Comparison of ENCODE assay signal across 15 cellular contexts in genomic region chr6:90079555-90080490, GRCh38.
DNase-seq lines count a peak whose midpoint lies in the region; ATAC-seq lines count a peak whose summit lies in the region.
"Had no signal": no experiment of that assay in that cellular context is flagged by ENCODE, and none has a peak within 500 bp of the region (broad histone marks: within the 10 kb centered on the region; RNA-seq: fewer than 3 reads in every experiment).

No MANE protein-coding gene starts in this region.

- no peaks in the 10 kb centered on the region for H3K27me3 Mint-ChIP-seq in activated T-helper 17 cell treated with anti-CD3 and anti-CD28 coated beads, Interleukin-2, amount 50 U/mL, for 72 hours
- H3K27me3 Mint-ChIP-seq in stimulated activated naive CD8-positive, alpha-beta T cell treated with anti-CD3 and anti-CD28 coated beads, Interleukin-15, Interleukin-2, amounts not matched to agents 100 ng/mL and 50 ng/mL, for 24 hours: no peaks in the 10 kb centered on the region

- no peak overlapping the region for H3K9ac ChIP-seq in trophoblast cell (ENCODE audit: low read length)
- H3K9ac ChIP-seq: GM23248 had no signal

- H3K14ac ChIP-seq in trophoblast cell (ENCODE audit: low read length): no peak overlapping the region

- DNase-seq in activated CD4-positive, alpha-beta T cell treated with anti-CD3 and anti-CD28 coated beads for 4 hours: peak; percentile 60 to 62
- no peak for DNase-seq in activated CD4-positive, alpha-beta T cell treated with anti-CD3 and anti-CD28 coated beads for 1 hour
- no peak for DNase-seq in trophoblast cell
- DNase-seq in H4 (ENCODE audit: low spot score): no peak
- DNase-seq: NCI-H146, NCI-H774, SJCRH30 had no signal

- no peak overlapping the region for H2BK5ac ChIP-seq in trophoblast cell (ENCODE audit: low read depth, low read length, poor library complexity)

- H3K79me1 ChIP-seq in trophoblast cell (ENCODE audit: low read length): no peaks in the 10 kb centered on the region

- H3K23ac ChIP-seq in trophoblast cell (ENCODE audit: low read length): no peak overlapping the region

- no peaks in the 10 kb centered on the region for H3K4me1 ChIP-seq in trophoblast cell (ENCODE audit: control insufficient read depth in 1 of 2, insufficient read depth in 2 of 2, low read length in 2 of 2)
- H3K4me1 ChIP-seq: A549 had no signal

- H3K4me3 Mint-ChIP-seq in activated T-helper 17 cell treated with anti-CD3 and anti-CD28 coated beads, Interleukin-2, amount 50 U/mL, for 72 hours: peak overlapping the region; percentile 89
- H3K4me3 Mint-ChIP-seq in stimulated activated naive CD8-positive, alpha-beta T cell treated with anti-CD3 and anti-CD28 coated beads, Interleukin-15, Interleukin-2, amounts not matched to agents 100 ng/mL and 50 ng/mL, for 24 hours: peak overlapping the region; percentile 93

- no peaks in the 10 kb centered on the region for H3K79me2 ChIP-seq in trophoblast cell (ENCODE audit: control insufficient read depth, insufficient read depth, low read length, poor library complexity)

- peak; percentile 49 for ATAC-seq in activated T-helper 17 cell treated with anti-CD3 and anti-CD28 coated beads, Interleukin-2, amount 50 U/mL, for 72 hours (replicated peaks)
- ATAC-seq in HG03196 (IDR thresholded peaks at IDR 0.05; ENCODE audit: unreplicated experiment) (no peak), GM19452 (IDR thresholded peaks at IDR 0.05; ENCODE audit: unreplicated experiment) (no peak)
- ATAC-seq: A549, HepG2 had no signal

- H3K36me3 ChIP-seq in trophoblast cell (ENCODE audit: control insufficient read depth in 1 of 2, insufficient read depth in 2 of 2, low read length in 2 of 2): no peaks in the 10 kb centered on the region
- H3K36me3 ChIP-seq: SJCRH30, thoracic aorta had no signal

- H3K4me1 Mint-ChIP-seq in activated T-helper 17 cell treated with anti-CD3 and anti-CD28 coated beads, Interleukin-2, amount 50 U/mL, for 72 hours: peaks cover 73% of the 10 kb centered on the region
- H3K4me1 Mint-ChIP-seq in stimulated activated naive CD8-positive, alpha-beta T cell treated with anti-CD3 and anti-CD28 coated beads, Interleukin-15, Interleukin-2, amounts not matched to agents 100 ng/mL and 50 ng/mL, for 24 hours (ENCODE audit: low read depth): peaks cover 94% of the 10 kb centered on the region

- H2BK120ac ChIP-seq in trophoblast cell (ENCODE audit: insufficient read depth, low read length, poor library complexity): no peak overlapping the region

- H4K91ac ChIP-seq in trophoblast cell (ENCODE audit: low read depth, low read length): no peak overlapping the region

- no peak overlapping the region for H3K4me2 ChIP-seq in trophoblast cell (ENCODE audit: low read length)
- H3K4me2 ChIP-seq: A549 had no signal

- H4K8ac ChIP-seq in trophoblast cell (ENCODE audit: low read depth, low read length): no peak overlapping the region

- no peak overlapping the region for H3K18ac ChIP-seq in trophoblast cell (ENCODE audit: low read length)

- H3K27ac ChIP-seq in trophoblast cell (ENCODE audit: low read depth, low read length): no peak overlapping the region
- H3K27ac ChIP-seq: A549, GM23248, SJCRH30, thoracic aorta had no signal

- no peaks in the 10 kb centered on the region for H3K9me3 ChIP-seq in trophoblast cell (ENCODE audit: insufficient read depth, low read depth, low read length)
- H3K9me3 ChIP-seq: A549, SJCRH30, thoracic aorta had no signal

- no peak overlapping the region for H4K12ac ChIP-seq in trophoblast cell (ENCODE audit: low read depth, low read length)

- peaks cover 2% of the 10 kb centered on the region for H3K27me3 ChIP-seq in trophoblast cell (ENCODE audit: insufficient read depth, low read length)
- H3K27me3 ChIP-seq: SJCRH30 had no signal

- WGBS in trophoblast cell (ENCODE audit: extremely low coverage, insufficient coverage, insufficient read length): no CpG with 5 or more reads among the region's 11 CpGs

- no peak overlapping the region for H3K4me3 ChIP-seq in trophoblast cell (ENCODE audit: low read depth, low read length)
- H3K4me3 ChIP-seq: A549, GM23248, SJCRH30, thoracic aorta had no signal

- peak overlapping the region; percentile 97 for H3K27ac Mint-ChIP-seq in activated T-helper 17 cell treated with anti-CD3 and anti-CD28 coated beads, Interleukin-2, amount 50 U/mL, for 72 hours
- peak overlapping the region; percentile 99 for H3K27ac Mint-ChIP-seq in stimulated activated naive CD8-positive, alpha-beta T cell treated with anti-CD3 and anti-CD28 coated beads, Interleukin-15, Interleukin-2, amounts not matched to agents 100 ng/mL and 50 ng/mL, for 24 hours

- H3K4ac ChIP-seq in trophoblast cell (ENCODE audit: low read depth, low read length): no peak overlapping the region

- peaks cover 62% of the 10 kb centered on the region for H3K36me3 Mint-ChIP-seq in activated T-helper 17 cell treated with anti-CD3 and anti-CD28 coated beads, Interleukin-2, amount 50 U/mL, for 72 hours (ENCODE audit: low read depth)
- H3K36me3 Mint-ChIP-seq in stimulated activated naive CD8-positive, alpha-beta T cell treated with anti-CD3 and anti-CD28 coated beads, Interleukin-15, Interleukin-2, amounts not matched to agents 100 ng/mL and 50 ng/mL, for 24 hours (ENCODE audit: low read depth): peaks cover 63% of the 10 kb centered on the region

- H2AK5ac ChIP-seq in trophoblast cell (ENCODE audit: low read length): no peak overlapping the region

- H2AFZ ChIP-seq in trophoblast cell (ENCODE audit: insufficient read depth, low read length, poor library complexity): no peak overlapping the region
- H2AFZ ChIP-seq: GM23248 had no signal

- H3K9me3 Mint-ChIP-seq in activated T-helper 17 cell treated with anti-CD3 and anti-CD28 coated beads, Interleukin-2, amount 50 U/mL, for 72 hours: no peaks in the 10 kb centered on the region
- no peaks in the 10 kb centered on the region for H3K9me3 Mint-ChIP-seq in stimulated activated naive CD8-positive, alpha-beta T cell treated with anti-CD3 and anti-CD28 coated beads, Interleukin-15, Interleukin-2, amounts not matched to agents 100 ng/mL and 50 ng/mL, for 24 hours

- H2BK12ac ChIP-seq in trophoblast cell (ENCODE audit: low read length): peak overlapping the region; percentile 39

Comparison
In these comparisons a context has a peak if more than half of its experiments do, and no peak if none do; other contexts are left out.
1. DNase-seq: peak in activated CD4-positive, alpha-beta T cell treated with anti-CD3 and anti-CD28 coated beads for 4 hours (2 of 2); none in activated CD4-positive, alpha-beta T cell treated with anti-CD3 and anti-CD28 coated beads for 1 hour (single experiment), trophoblast cell (0 of 2) and H4 (single experiment).